In the genomic region with DNA sequence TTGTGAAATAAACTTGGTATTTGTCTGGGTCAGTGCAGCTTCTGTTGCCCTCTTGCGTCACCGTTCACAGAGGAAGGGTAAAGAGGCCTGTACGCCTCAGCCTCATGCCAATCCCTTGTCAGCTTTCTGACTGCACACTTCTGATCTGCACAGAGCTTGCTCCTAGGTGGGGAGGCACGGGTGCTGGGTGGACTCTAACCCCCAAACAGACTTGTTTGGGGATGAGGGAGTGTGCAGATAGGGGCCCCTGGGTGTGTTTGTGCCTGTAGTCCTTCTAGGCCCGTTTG, we compare ENCODE assay signal across 9 cellular contexts. TPM values are rescaled to one million over a fixed set of nuclear protein-coding genes. Genes with fewer than 3 reads are reported as not detected.
DNase-seq lines count a peak whose midpoint lies in the region; TF ChIP-seq lines count a peak whose summit lies in the region.
"Had no signal": no experiment of that assay in that cellular context is flagged by ENCODE, and none has a peak within 500 bp of the region (broad histone marks: within the 10 kb centered on the region; RNA-seq: fewer than 3 reads in every experiment).

No MANE protein-coding gene starts in this region.

- no peaks in the 10 kb centered on the region for H3K27me3 ChIP-seq in Loucy (ENCODE audit: insufficient read depth, low read length, poor library complexity, severe bottlenecking)
- no peaks in the 10 kb centered on the region for H3K27me3 ChIP-seq in brain microvascular endothelial cell (replicated peaks)

- peak overlapping the region; percentile 93 for H3K4me2 ChIP-seq in Loucy (ENCODE audit: low read depth, low read length, poor library complexity, severe bottlenecking)

- H3K9me3 ChIP-seq in Loucy (ENCODE audit: insufficient read depth, low read depth, low read length) = no peaks in the 10 kb centered on the region

- H4K20me1 ChIP-seq in Loucy (ENCODE audit: insufficient read depth, low read length, poor library complexity, severe bottlenecking) = peaks cover 36% of the 10 kb centered on the region

- peaks cover 54% of the 10 kb centered on the region for H3K4me1 ChIP-seq in Loucy (ENCODE audit: insufficient read depth, low read length, poor library complexity, severe bottlenecking)

- peak overlapping the region; percentile 83 to 89 for H3K4me3 Mint-ChIP-seq in CD14-positive monocyte
- H3K4me3 Mint-ChIP-seq in nephron = peak overlapping the region; percentile 94 to 95 (median 94)

- intact Hi-C loops in CD14-positive monocyte (cut with micrococcal nuclease) = loop anchor here in 1 of 2 donors (10.0 kb wide), 2 partner anchors 323 to 377 kb away; a partner anchor contains a TSS

- H3F3A ChIP-seq in Loucy (ENCODE audit: low read depth) = no peaks in the 10 kb centered on the region; the same call in 1 of the 2 replicates

- H2AFZ ChIP-seq in Loucy (ENCODE audit: low read length) = no peak overlapping the region

- peak overlapping the region; percentile 72 for H3K9ac ChIP-seq in Loucy (ENCODE audit: low read depth, low read length, poor library complexity, severe bottlenecking)

- H3K27me3 Mint-ChIP-seq in CD14-positive monocyte (ENCODE audit: low read depth in 3 of 3) (peaks cover 4 to 8% (median 6%) of the 10 kb centered on the region in 3 donors), nephron (ENCODE audit: low read depth) (no peaks in the 10 kb centered on the region)

- H3K36me3 ChIP-seq in Loucy (ENCODE audit: insufficient read depth, low read length) (no peaks in the 10 kb centered on the region), brain microvascular endothelial cell (replicated peaks) (peaks cover 21% of the 10 kb centered on the region)

- H3K36me3 Mint-ChIP-seq in CD14-positive monocyte (peaks cover 29 to 31% of the 10 kb centered on the region in 2 donors), nephron (ENCODE audit: low read depth) (peaks cover 29% of the 10 kb centered on the region)

- no peak overlapping the region for H3K27ac ChIP-seq in brain microvascular endothelial cell

- in situ Hi-C loops in brain microvascular endothelial cell (cut with HindIII; ENCODE audit: low pct_ligation_motif_present, low sequenced_read_pairs) (no loop called here), GM13977 (cut with MboI; ENCODE audit: low pct_unique_long_range_greater_than_20kb, low sequenced_read_pairs, unreplicated experiment) (no loop called here)

- H3K9me3 Mint-ChIP-seq in CD14-positive monocyte = peaks cover 0 to 1% (median 0%) of the 10 kb centered on the region in 7 donors
- H3K9me3 Mint-ChIP-seq in nephron = no peaks in the 10 kb centered on the region

- DNase-seq in CD14-positive monocyte (ENCODE audit: low spot score) (no peak), brain microvascular endothelial cell (no peak), GM13977 (ENCODE audit: low spot score) (no peak), NCI-H2107 (lab: John Stamatoyannopoulos, UW) (no peak), NCI-H187 treated with DMSO at 0.1 percent for 48 hours (lab: John Stamatoyannopoulos, UW) (no peak), NCI-H748 (lab: John Stamatoyannopoulos, UW; ENCODE audit: unreplicated experiment) (no peak)
- DNase-seq: NCI-H524 treated with DMSO at 0.1 percent for 48 hours had no signal

- no peaks in the 10 kb centered on the region for H3K9me2 ChIP-seq in Loucy (replicated peaks; ENCODE audit: low read depth, low read length)

- H3K79me2 ChIP-seq in Loucy (ENCODE audit: insufficient read depth, low read length) = peaks cover 47% of the 10 kb centered on the region

- H3K4me1 Mint-ChIP-seq in CD14-positive monocyte = peaks cover 65% of the 10 kb centered on the region
- H3K4me1 Mint-ChIP-seq in nephron = peaks cover 57% of the 10 kb centered on the region

- TF ChIP-seq CTCF in CD14-positive monocyte (IDR thresholded peaks at IDR 0.05) (no peak), Loucy (conservative IDR thresholded peaks at IDR 0.05; ENCODE audit: low read length) (no peak), brain microvascular endothelial cell (IDR thresholded peaks at IDR 0.05; ENCODE audit: low read depth, low read length, missing control alignments) (no peak), nephron (IDR thresholded peaks at IDR 0.05; ENCODE audit: unreplicated experiment in 3 of 3) (no peak), GM13977 (IDR thresholded peaks at IDR 0.05; ENCODE audit: extremely low read depth, insufficient read depth, missing control alignments) (no peak)

- H3K4me3 ChIP-seq in Loucy (ENCODE audit: low read length, poor library complexity, severe bottlenecking) = peak overlapping the region; percentile 78
- peak overlapping the region; percentile 72 for H3K4me3 ChIP-seq in brain microvascular endothelial cell (ENCODE audit: low read depth, low read length)

- H3K27ac Mint-ChIP-seq in CD14-positive monocyte = peak overlapping the region in 6 of 7 donors; percentile 28 to 75 (median 54)
- peak overlapping the region in 2 of 3 experiments; percentile 64 to 78 for H3K27ac Mint-ChIP-seq in nephron

RNA-seq across cellular contexts. Expression of a gene that starts 0.8 kb away (rescaled TPM):
- polyA plus RNA-seq in CD14-positive monocyte = under 1 TPM in 1 of 2 donors, not detected in 1; 0.30 TPM

RNA-seq across cellular contexts. Expression of a gene that starts 3.4 kb away (rescaled TPM):
- 1,000 to 10,000 TPM in 1 of 2 donors, 100 to 1,000 TPM in 1; 954 to 1,219 TPM for polyA plus RNA-seq in CD14-positive monocyte

RNA-seq across cellular contexts. Expression of a gene that starts 8.4 kb away (rescaled TPM):
- polyA plus RNA-seq in CD14-positive monocyte = 10 to 100 TPM; 13.0 to 14.1 TPM

RNA-seq across cellular contexts. Expression of a gene that starts 13.2 kb away (rescaled TPM):
- polyA plus RNA-seq in CD14-positive monocyte = 1 to 10 TPM; 1.1 to 1.9 TPM

RNA-seq across cellular contexts. Expression of a gene that starts 31.5 kb away (rescaled TPM):
- polyA plus RNA-seq in CD14-positive monocyte = 10 to 100 TPM; 10.1 to 10.6 TPM
